1 cellular context compared by ENCODE assay signal in the genomic region with DNA sequence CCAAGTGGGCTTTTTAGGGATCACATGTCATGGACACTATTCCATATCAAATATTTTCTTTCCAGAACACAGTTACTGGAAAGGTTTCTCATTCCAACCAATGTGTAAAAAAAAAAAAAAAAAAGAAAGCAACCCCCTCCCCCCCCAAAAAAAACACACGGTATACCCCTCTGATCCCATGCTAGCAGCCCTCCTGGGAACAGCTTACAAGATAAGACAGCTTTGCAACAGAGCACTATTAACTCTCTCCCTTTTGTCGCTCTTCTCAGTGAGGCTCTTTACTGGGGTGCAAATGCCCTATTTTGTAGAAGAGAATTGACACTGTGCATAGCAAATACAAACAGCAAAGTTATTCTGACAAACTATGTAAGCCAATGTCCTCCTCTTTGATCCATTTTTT.
TF ChIP-seq lines count a peak whose summit lies in the region.

No MANE protein-coding gene starts in this region.

TF ChIP-seq in GM23338, 12 proteins besides CTCF, POLR2A, EP300 and RAD21 (continued from another document):
- TF ChIP-seq NANOG (IDR thresholded peaks at IDR 0.05; ENCODE audit: borderline replicate concordance) (no peak), EZH2phosphoT487 (IDR thresholded peaks at IDR 0.05; ENCODE audit: unreplicated experiment) (no peak), POLR2AphosphoS5 (IDR thresholded peaks at IDR 0.05; ENCODE audit: low read depth) (no peak), JUNB (IDR thresholded peaks at IDR 0.05; ENCODE audit: unreplicated experiment) (no peak), ZNF331 (CRISPR knock-in tag; IDR thresholded peaks at IDR 0.05; ENCODE audit: low read depth) (no peak), CREB1 (CRISPR knock-in tag; IDR thresholded peaks at IDR 0.05; ENCODE audit: low read depth) (no peak), ZNF114 (CRISPR knock-in tag; IDR thresholded peaks at IDR 0.05) (no peak), REST (IDR thresholded peaks at IDR 0.05; ENCODE audit: unreplicated experiment) (no peak)
- TF ChIP-seq, protein P1, sequence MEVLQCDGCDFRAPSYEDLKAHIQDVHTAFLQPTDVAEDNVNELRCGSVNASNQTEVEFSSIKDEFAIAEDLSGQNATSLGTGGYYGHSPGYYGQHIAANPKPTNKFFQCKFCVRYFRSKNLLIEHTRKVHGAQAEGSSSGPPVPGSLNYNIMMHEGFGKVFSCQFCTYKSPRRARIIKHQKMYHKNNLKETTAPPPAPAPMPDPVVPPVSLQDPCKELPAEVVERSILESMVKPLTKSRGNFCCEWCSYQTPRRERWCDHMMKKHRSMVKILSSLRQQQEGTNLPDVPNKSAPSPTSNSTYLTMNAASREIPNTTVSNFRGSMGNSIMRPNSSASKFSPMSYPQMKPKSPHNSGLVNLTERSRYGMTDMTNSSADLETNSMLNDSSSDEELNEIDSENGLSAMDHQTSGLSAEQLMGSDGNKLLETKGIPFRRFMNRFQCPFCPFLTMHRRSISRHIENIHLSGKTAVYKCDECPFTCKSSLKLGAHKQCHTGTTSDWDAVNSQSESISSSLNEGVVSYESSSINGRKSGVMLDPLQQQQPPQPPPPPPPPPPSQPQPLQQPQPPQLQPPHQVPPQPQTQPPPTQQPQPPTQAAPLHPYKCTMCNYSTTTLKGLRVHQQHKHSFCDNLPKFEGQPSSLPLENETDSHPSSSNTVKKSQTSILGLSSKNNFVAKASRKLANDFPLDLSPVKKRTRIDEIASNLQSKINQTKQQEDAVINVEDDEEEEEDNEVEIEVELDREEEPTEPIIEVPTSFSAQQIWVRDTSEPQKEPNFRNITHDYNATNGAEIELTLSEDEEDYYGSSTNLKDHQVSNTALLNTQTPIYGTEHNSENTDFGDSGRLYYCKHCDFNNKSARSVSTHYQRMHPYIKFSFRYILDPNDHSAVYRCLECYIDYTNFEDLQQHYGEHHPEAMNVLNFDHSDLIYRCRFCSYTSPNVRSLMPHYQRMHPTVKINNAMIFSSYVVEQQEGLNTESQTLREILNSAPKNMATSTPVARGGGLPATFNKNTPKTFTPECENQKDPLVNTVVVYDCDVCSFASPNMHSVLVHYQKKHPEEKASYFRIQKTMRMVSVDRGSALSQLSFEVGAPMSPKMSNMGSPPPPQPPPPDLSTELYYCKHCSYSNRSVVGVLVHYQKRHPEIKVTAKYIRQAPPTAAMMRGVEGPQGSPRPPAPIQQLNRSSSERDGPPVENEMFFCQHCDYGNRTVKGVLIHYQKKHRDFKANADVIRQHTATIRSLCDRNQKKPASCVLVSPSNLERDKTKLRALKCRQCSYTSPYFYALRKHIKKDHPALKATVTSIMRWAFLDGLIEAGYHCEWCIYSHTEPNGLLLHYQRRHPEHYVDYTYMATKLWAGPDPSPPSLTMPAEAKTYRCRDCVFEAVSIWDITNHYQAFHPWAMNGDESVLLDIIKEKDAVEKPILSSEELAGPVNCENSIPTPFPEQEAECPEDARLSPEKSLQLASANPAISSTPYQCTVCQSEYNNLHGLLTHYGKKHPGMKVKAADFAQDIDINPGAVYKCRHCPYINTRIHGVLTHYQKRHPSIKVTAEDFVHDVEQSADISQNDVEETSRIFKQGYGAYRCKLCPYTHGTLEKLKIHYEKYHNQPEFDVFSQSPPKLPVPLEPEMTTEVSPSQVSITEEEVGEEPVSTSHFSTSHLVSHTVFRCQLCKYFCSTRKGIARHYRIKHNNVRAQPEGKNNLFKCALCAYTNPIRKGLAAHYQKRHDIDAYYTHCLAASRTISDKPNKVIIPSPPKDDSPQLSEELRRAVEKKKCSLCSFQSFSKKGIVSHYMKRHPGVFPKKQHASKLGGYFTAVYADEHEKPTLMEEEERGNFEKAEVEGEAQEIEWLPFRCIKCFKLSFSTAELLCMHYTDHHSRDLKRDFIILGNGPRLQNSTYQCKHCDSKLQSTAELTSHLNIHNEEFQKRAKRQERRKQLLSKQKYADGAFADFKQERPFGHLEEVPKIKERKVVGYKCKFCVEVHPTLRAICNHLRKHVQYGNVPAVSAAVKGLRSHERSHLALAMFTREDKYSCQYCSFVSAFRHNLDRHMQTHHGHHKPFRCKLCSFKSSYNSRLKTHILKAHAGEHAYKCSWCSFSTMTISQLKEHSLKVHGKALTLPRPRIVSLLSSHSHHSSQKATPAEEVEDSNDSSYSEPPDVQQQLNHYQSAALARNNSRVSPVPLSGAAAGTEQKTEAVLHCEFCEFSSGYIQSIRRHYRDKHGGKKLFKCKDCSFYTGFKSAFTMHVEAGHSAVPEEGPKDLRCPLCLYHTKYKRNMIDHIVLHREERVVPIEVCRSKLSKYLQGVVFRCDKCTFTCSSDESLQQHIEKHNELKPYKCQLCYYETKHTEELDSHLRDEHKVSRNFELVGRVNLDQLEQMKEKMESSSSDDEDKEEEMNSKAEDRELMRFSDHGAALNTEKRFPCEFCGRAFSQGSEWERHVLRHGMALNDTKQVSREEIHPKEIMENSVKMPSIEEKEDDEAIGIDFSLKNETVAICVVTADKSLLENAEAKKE (CRISPR knock-in tag; IDR thresholded peaks at IDR 0.05): no peak
